9 cellular contexts compared by ENCODE assay signal in genomic region chr10:88886557-88886956, GRCh38. TPM values are rescaled to one million over a fixed set of nuclear protein-coding genes. Genes with fewer than 3 reads are reported as not detected.
DNase-seq lines count a peak whose midpoint lies in the region; ATAC-seq and TF ChIP-seq lines count a peak whose summit lies in the region.
"Had no signal": no experiment of that assay in that cellular context is flagged by ENCODE, and none has a peak within 500 bp of the region (broad histone marks: within the 10 kb centered on the region; RNA-seq: fewer than 3 reads in every experiment).

No MANE protein-coding gene starts in this region.

- ATAC-seq in GM19035 (IDR thresholded peaks at IDR 0.05; ENCODE audit: unreplicated experiment) (peak; percentile 54), HG02938 (IDR thresholded peaks at IDR 0.05; ENCODE audit: unreplicated experiment) (peak; percentile 53), right cardiac atrium (no peak)

- H3K9me3 ChIP-seq in SU-DHL-6 (ENCODE audit: insufficient read depth, low read length): no peaks in the 10 kb centered on the region
- H3K9me3 ChIP-seq in right atrium auricular region: no peaks in the 10 kb centered on the region
- H3K9me3 ChIP-seq in right cardiac atrium (ENCODE audit: control insufficient read depth, low read length): no peaks in the 10 kb centered on the region

- H3K27ac ChIP-seq in SU-DHL-6 (ENCODE audit: low read depth, low read length): peak overlapping the region; percentile 20; the same call in 1 of the 2 replicates
- no peak overlapping the region for H3K27ac ChIP-seq in right atrium auricular region
- no peak overlapping the region for H3K27ac ChIP-seq in right cardiac atrium (ENCODE audit: low read length)
- H3K27ac ChIP-seq: KMS-11 had no signal

- H3K9ac ChIP-seq in SU-DHL-6 (ENCODE audit: low read length): 0 out of 2 replicates have a peak overlapping the region, but pooled peaks have one; percentile 12
- H3K9ac ChIP-seq: KMS-11 had no signal

- H3K4me3 ChIP-seq in GM12875 (ENCODE audit: low read depth, low read length) (peak overlapping the region; percentile 36), SU-DHL-6 (ENCODE audit: insufficient read depth, low read length, poor library complexity, severe bottlenecking) (no peak overlapping the region), right atrium auricular region (no peak overlapping the region), right cardiac atrium (ENCODE audit: low read length) (no peak overlapping the region)

- no peaks in the 10 kb centered on the region for H3K36me3 ChIP-seq in SU-DHL-6 (ENCODE audit: low read length)
- no peaks in the 10 kb centered on the region for H3K36me3 ChIP-seq in right atrium auricular region

- intact Hi-C loops in right cardiac atrium (cut with DNase I): no loop called here

- no peaks in the 10 kb centered on the region for H4K20me1 ChIP-seq in SU-DHL-6 (ENCODE audit: low read depth, low read length)

- POLR2A ChIA-PET in HEK293T (lab: Yijun Ruan, JAX): no interaction called here

- DNase-seq in right atrium auricular region (ENCODE audit: low spot score) (no peak), NCI-H2029 treated with DMSO at 0.1 percent for 48 hours (lab: John Stamatoyannopoulos, UW) (no peak), right cardiac atrium (no peak), HEK293T (ENCODE audit: extremely low spot score) (no peak)

- CTCF ChIA-PET in HEK293T (lab: Yijun Ruan, JAX): no interaction called here

- peak overlapping the region; percentile 49 for H3K4me2 ChIP-seq in SU-DHL-6 (ENCODE audit: low read depth, low read length, poor library complexity, severe bottlenecking)
- H3K4me2 ChIP-seq: KMS-11 had no signal

- no peak overlapping the region for H2AFZ ChIP-seq in SU-DHL-6 (ENCODE audit: low read depth, low read length, severe bottlenecking)

- TF ChIP-seq CTCF in GM12875 (IDR thresholded peaks at IDR 0.05; ENCODE audit: borderline replicate concordance, insufficient read depth, low read depth, low read length) (no peak), SU-DHL-6 (IDR thresholded peaks at IDR 0.05; ENCODE audit: insufficient read depth, low read length, poor library complexity, severe bottlenecking) (no peak), right atrium auricular region (IDR thresholded peaks at IDR 0.05) (no peak)

- H3K4me1 ChIP-seq in right atrium auricular region (peaks cover 0 to 34% of the 10 kb centered on the region in 2 donors), right cardiac atrium (ENCODE audit: control insufficient read depth, insufficient read depth, low read length) (no peaks in the 10 kb centered on the region)

- H3F3A ChIP-seq in SU-DHL-6 (ENCODE audit: insufficient read depth): no peaks in the 10 kb centered on the region; the same call in 1 of the 2 replicates

- no peaks in the 10 kb centered on the region for H3K9me2 ChIP-seq in SU-DHL-6 (replicated peaks; ENCODE audit: insufficient read depth, low read length)

- H3K27me3 ChIP-seq in SU-DHL-6 (ENCODE audit: low read length) (no peaks in the 10 kb centered on the region), right atrium auricular region (no peaks in the 10 kb centered on the region), right cardiac atrium (ENCODE audit: control insufficient read depth, insufficient read depth) (no peaks in the 10 kb centered on the region)

- H3K79me2 ChIP-seq in SU-DHL-6 (ENCODE audit: insufficient read depth, low read length): peaks cover 47% of the 10 kb centered on the region

TF ChIP-seq in HEK293T, 16 proteins besides CTCF, POLR2A, EP300 and RAD21:
- TF ChIP-seq CTBP1 (IDR thresholded peaks at IDR 0.05; ENCODE audit: borderline replicate concordance): no peak
- TF ChIP-seq SUZ12 (IDR thresholded peaks at IDR 0.05): no peak
- TF ChIP-seq SP1 (IDR thresholded peaks at IDR 0.05): no peak
- TF ChIP-seq L3MBTL2 (conservative IDR thresholded peaks at IDR 0.05): no peak
- no peak for TF ChIP-seq FOXK2 (IDR thresholded peaks at IDR 0.05)
- no peak for TF ChIP-seq ELF4 (IDR thresholded peaks at IDR 0.05)
- no peak for TF ChIP-seq PKNOX1 (IDR thresholded peaks at IDR 0.05)
- no peak for TF ChIP-seq BHLHE40 (IDR thresholded peaks at IDR 0.05; ENCODE audit: borderline replicate concordance)

RNA-seq across cellular contexts. Expression of gene STAMBPL1, which starts 6.5 kb away (rescaled TPM):
- 10 to 100 TPM in 1 of 2 donors, 1 to 10 TPM in 1; 8.8 to 13.8 TPM for total RNA-seq in right atrium auricular region
- 10 to 100 TPM in 3 of 4 donors, 1 to 10 TPM in 1; 9.4 to 13.0 (median 10.4) TPM for total RNA-seq in right cardiac atrium
- 4.4 TPM for polyA plus RNA-seq in right cardiac atrium

RNA-seq across cellular contexts. Expression of gene ANKRD22, which starts 34.9 kb away (rescaled TPM):
- total RNA-seq in right atrium auricular region (not detected), right cardiac atrium (under 1 TPM in 1 of 4 donors, not detected in 3; 0.15 TPM)
- polyA plus RNA-seq in right cardiac atrium: not detected

Comparison
In these comparisons a context has a peak if more than half of its experiments do, and no peak if none do; other contexts are left out.
1. ATAC-seq: peak in GM19035 (single experiment) and HG02938 (single experiment); none in right cardiac atrium (0 of 2).